In the genomic region with DNA sequence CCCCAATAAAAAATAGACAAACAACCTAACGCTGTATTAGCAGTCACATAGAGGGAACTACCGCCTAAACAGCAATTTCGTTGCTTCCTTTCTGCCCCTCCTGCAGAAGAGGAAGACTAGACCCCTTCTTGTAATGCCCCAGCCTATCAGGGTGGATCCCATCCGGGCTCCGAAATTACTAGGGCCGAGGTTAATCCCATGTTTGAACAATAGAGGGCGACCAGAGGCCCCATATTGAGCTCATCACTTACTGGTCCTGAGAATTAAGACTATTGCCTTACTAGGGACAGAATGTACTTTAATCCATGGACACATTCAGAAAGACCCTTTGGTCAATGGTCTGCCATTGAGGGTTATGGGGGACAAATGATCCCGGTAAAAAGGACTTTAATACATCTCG, we compare ENCODE assay signal across 7 cellular contexts. TPM values are rescaled to one million over a fixed set of nuclear protein-coding genes. Genes with fewer than 3 reads are reported as not detected.
DNase-seq lines count a peak whose midpoint lies in the region; ATAC-seq and TF ChIP-seq lines count a peak whose summit lies in the region.

No MANE protein-coding gene starts in this region.

- no peaks in the 10 kb centered on the region for H3K4me1 ChIP-seq in adipocyte (ENCODE audit: control insufficient read depth, insufficient read depth, low read length)

- ATAC-seq in HG03442 (IDR thresholded peaks at IDR 0.05; ENCODE audit: unreplicated experiment) (peak; percentile 54), left cardiac atrium (peak; percentile 77 to 78), HG03469 (IDR thresholded peaks at IDR 0.05; ENCODE audit: unreplicated experiment) (no peak)

- H3K9me3 ChIP-seq in adipocyte (ENCODE audit: control insufficient read depth, low read length) = no peaks in the 10 kb centered on the region

- TF ChIP-seq CTCF in GM12864 (IDR thresholded peaks at IDR 0.05; ENCODE audit: low read depth, low read length, missing control alignments) = peak; percentile 53

- intact Hi-C loops in left cardiac atrium (cut with DNase I) = loop anchor here in 1 of 2 donors (10.0 kb wide), 1 partner anchor 412 kb away; no protein-coding TSS in a partner anchor

- H3K36me3 ChIP-seq in adipocyte (ENCODE audit: control insufficient read depth, insufficient read depth, low read length, severe bottlenecking) = no peaks in the 10 kb centered on the region

- no peak for DNase-seq in GM12864 (ENCODE audit: low read depth)
- DNase-seq in SK-N-DZ (ENCODE audit: low spot score) = peak; percentile 27
- DNase-seq in adipocyte (ENCODE audit: low read depth) = peak; percentile 68
- DNase-seq in left cardiac atrium = peak; percentile 30
- DNase-seq in skeletal muscle cell (ENCODE audit: low read depth) = peak; percentile 0

- H3K27me3 ChIP-seq in adipocyte (replicated peaks; ENCODE audit: control insufficient read depth, insufficient read depth, low read length) = peaks cover 14% of the 10 kb centered on the region

- no peak overlapping the region for H3K4me3 ChIP-seq in GM12864 (ENCODE audit: low read depth, low read length)
- H3K4me3 ChIP-seq in adipocyte (ENCODE audit: low read length) = no peak overlapping the region
- H3K4me3 ChIP-seq in skeletal muscle cell (ENCODE audit: low read depth, low read length) = no peak overlapping the region

- no peak overlapping the region for H3K9ac ChIP-seq in adipocyte (ENCODE audit: low read length)

RNA-seq across cellular contexts. Expression of a gene that starts 11.8 kb away (rescaled TPM):
- 0.66 and 1.5 TPM in 2 replicates for polyA plus RNA-seq in SK-N-DZ (2014; cell fraction: cytosol; rRNA removed)
- polyA plus RNA-seq in SK-N-DZ (2014; cell fraction: nucleus; rRNA removed) = 1.9 and 2.6 TPM in 2 replicates
- 1 to 10 TPM; 1.7 to 2.8 TPM for total RNA-seq in left cardiac atrium

RNA-seq across cellular contexts. Expression of a gene that starts 47.2 kb away (rescaled TPM):
- not detected in 2 replicates for polyA plus RNA-seq in SK-N-DZ (2014; cell fraction: cytosol; rRNA removed)
- not detected in 2 replicates for polyA plus RNA-seq in SK-N-DZ (2014; cell fraction: nucleus; rRNA removed)
- total RNA-seq in left cardiac atrium = not detected
